9 cellular contexts compared by ENCODE assay signal in the genomic region with DNA sequence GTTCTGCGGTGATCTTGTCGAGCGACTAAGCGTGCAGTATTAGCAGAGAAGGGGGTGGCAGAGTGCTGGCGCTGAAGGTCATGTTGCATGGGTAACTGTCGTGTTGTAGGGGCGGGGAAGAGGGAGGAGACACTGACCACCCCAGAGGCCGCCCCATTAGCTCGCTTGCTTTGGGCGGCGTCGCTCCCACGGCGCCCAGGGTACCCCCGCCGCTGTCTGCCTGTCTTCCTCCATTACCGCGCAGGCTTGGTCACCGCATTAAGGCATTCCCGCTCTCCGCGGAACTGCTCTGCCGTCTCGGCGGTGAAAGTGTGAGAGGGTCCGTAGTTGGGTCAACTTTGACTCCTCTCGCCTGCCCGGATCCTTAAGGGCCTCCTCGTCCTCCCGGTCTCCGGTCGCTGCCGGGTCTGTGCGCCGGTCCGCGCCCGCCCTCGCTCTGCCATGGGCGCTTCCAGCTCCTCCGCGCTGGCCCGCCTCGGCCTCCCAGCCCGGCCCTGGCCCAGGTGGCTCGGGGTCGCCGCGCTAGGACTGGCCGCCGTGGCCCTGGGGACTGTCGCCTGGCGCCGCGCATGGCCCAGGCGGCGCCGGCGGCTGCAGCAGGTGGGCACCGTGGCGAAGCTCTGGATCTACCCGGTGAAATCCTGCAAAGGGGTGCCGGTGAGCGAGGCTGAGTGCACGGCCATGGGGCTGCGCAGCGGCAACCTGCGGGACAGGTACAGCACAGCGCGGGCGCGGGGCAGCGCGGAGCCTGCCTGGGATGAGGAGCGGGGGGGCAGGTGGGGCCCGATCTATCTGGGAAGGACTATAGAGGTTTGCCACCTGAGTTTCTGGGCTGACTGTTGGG. TPM values are rescaled to one million over a fixed set of nuclear protein-coding genes. Genes with fewer than 3 reads are reported as not detected.
DNase-seq lines count a peak whose midpoint lies in the region; ATAC-seq and TF ChIP-seq lines count a peak whose summit lies in the region.
"Had no signal": no experiment of that assay in that cellular context is flagged by ENCODE, and none has a peak within 500 bp of the region (broad histone marks: within the 10 kb centered on the region; RNA-seq: fewer than 3 reads in every experiment).

A gene (plus strand): TSS at position 232 of the 844 bp plus-strand sequence. CDS start 210 bp downstream, at position 442.

- ATAC-seq in GM21825 (IDR thresholded peaks at IDR 0.05; ENCODE audit: unreplicated experiment), result peak; percentile 92

- H3K27ac Mint-ChIP-seq in T-helper 2 cell treated with Interferon-gamma antibody and Interleukin-4, amounts not matched to agents 5 μg/mL and 100 μg/mL, for 36 hours, result no peak within 1 kb of the TSS

- TF ChIP-seq POLR2A in tibial nerve (IDR thresholded peaks at IDR 0.05), result peak in 1 of 2 donors; percentile 80

- H3K9me3 ChIP-seq in WERI-Rb-1 (ENCODE audit: severe bottlenecking) (no peaks in the 10 kb centered on the region), mononuclear cell (ENCODE audit: low read depth, low read length) (no peaks in the 10 kb centered on the region), tibial nerve (no peaks in the 10 kb centered on the region)

- WGBS in tibial nerve, 2 donors, result 1 to 4% methylated on average over 25 to 55 of the region's 76 CpGs

- peak within 1 kb of the TSS; percentile 65 for H3K4me3 ChIP-seq in WERI-Rb-1 (ENCODE audit: low read depth, low read length)
- peak within 1 kb of the TSS; percentile 32 for H3K4me3 ChIP-seq in mononuclear cell (ENCODE audit: low read length)
- H3K4me3 ChIP-seq in tibial nerve, result peak within 1 kb of the TSS; percentile 54 to 85 (median 80)

- TF ChIP-seq EP300 in tibial nerve (IDR thresholded peaks at IDR 0.05), result peak in 1 of 2 donors; percentile 92

- TF ChIP-seq CTCF in WERI-Rb-1 (IDR thresholded peaks at IDR 0.05; ENCODE audit: low read depth, low read length) (no peak), tibial nerve (IDR thresholded peaks at IDR 0.05) (peak in 1 of 5 experiments; percentile 36)

- peak within 1 kb of the TSS; percentile 52 for H3K4me3 Mint-ChIP-seq in T-helper 2 cell treated with Interferon-gamma antibody and Interleukin-4, amounts not matched to agents 5 μg/mL and 100 μg/mL, for 36 hours

- H3K9me3 Mint-ChIP-seq in T-helper 2 cell treated with Interferon-gamma antibody and Interleukin-4, amounts not matched to agents 5 μg/mL and 100 μg/mL, for 36 hours, result no peaks in the 10 kb centered on the region

- peak within 1 kb of the TSS; percentile 81 for H3K27ac ChIP-seq in WERI-Rb-1
- peak within 1 kb of the TSS; percentile 78 to 93 (median 84) for H3K27ac ChIP-seq in tibial nerve

- peaks cover 16% of the 10 kb centered on the region for H3K4me1 ChIP-seq in mononuclear cell (ENCODE audit: insufficient read depth, low read length)
- peaks cover 0 to 42% (median 12%) of the 10 kb centered on the region in 4 donors for H3K4me1 ChIP-seq in tibial nerve

- no peak for DNase-seq in T-helper 2 cell treated with Interferon-gamma antibody and Interleukin-4, amounts not matched to agents 5 μg/mL and 100 μg/mL, for 36 hours (ENCODE audit: low spot score)
- DNase-seq in T-helper 2 cell (no peak), LoVo (ENCODE audit: low spot score) (peak; percentile 84), WERI-Rb-1 (peak; percentile 93), fibroblast of gingiva (ENCODE audit: low read depth) (peak; percentile 86), tibial nerve (ENCODE audit: low spot score in 2 of 2) (peak; percentile 46 to 71)
- DNase-seq: DND-41 had no signal

- H3K36me3 ChIP-seq in WERI-Rb-1 (no peaks in the 10 kb centered on the region), tibial nerve (no peaks in the 10 kb centered on the region)

- no peaks in the 10 kb centered on the region for H3K4me1 Mint-ChIP-seq in T-helper 2 cell treated with Interferon-gamma antibody and Interleukin-4, amounts not matched to agents 5 μg/mL and 100 μg/mL, for 36 hours (ENCODE audit: low read depth)

- H3K27me3 Mint-ChIP-seq in T-helper 2 cell treated with Interferon-gamma antibody and Interleukin-4, amounts not matched to agents 5 μg/mL and 100 μg/mL, for 36 hours (ENCODE audit: low read depth), result peaks cover 66% of the 10 kb centered on the region

- no peaks in the 10 kb centered on the region for H3K36me3 Mint-ChIP-seq in T-helper 2 cell treated with Interferon-gamma antibody and Interleukin-4, amounts not matched to agents 5 μg/mL and 100 μg/mL, for 36 hours (ENCODE audit: low read depth)

- H3K27me3 ChIP-seq in WERI-Rb-1 (ENCODE audit: insufficient read depth, low read depth, severe bottlenecking) (no peaks in the 10 kb centered on the region), mononuclear cell (ENCODE audit: insufficient read depth, low read length) (peaks cover 30% of the 10 kb centered on the region), tibial nerve (no peaks in the 10 kb centered on the region)

RNA-seq across cellular contexts. Expression of the gene that starts here (rescaled TPM):
- total RNA-seq in mononuclear cell, result 1.0 TPM
- total RNA-seq in tibial nerve, result 10 to 100 TPM; 24.3 to 40.5 (median 31.9) TPM

Comparison
In these comparisons a context has a peak if more than half of its experiments do, and no peak if none do; other contexts are left out.
1. RNA of the gene that starts here (total RNA-seq): 24.3 to 40.5 TPM in tibial nerve; 1.0 TPM in mononuclear cell (single experiment); every median in the first group is over 10 times any median in the second.
2. DNase-seq: peak in LoVo (single experiment), WERI-Rb-1 (single experiment), fibroblast of gingiva (single experiment) and tibial nerve (2 of 2); none in T-helper 2 cell treated with Interferon-gamma antibody and Interleukin-4, amounts not matched to agents 5 μg/mL and 100 μg/mL, for 36 hours (single experiment) and T-helper 2 cell (0 of 5).
3. Peak in every context shown above with its lines, with median percentiles within 50 percentile points of each other: H3K4me3 ChIP-seq.